Comparison of ENCODE assay signal across 22 cellular contexts in the genomic region with DNA sequence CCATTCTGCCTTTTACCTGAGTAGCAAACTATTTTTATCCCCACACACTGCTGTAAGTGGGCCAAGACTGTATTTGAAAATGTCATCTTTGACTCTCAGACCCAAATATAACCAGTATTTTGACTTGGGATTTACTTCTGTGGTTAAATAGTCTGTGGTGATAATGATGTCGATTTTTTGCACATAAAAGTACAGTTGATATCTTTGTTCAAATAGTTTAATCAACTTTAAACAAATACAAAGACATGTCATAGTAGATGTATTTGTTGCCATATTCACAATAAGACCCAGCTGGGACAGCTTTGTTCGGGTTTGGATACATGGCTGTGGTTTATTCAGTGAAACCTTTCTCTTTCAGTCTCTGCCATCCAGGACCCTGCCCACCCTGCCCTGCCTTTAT. TPM values are rescaled to one million over a fixed set of nuclear protein-coding genes. Genes with fewer than 3 reads are reported as not detected.
DNase-seq lines count a peak whose midpoint lies in the region; ATAC-seq, FAIRE-seq and TF ChIP-seq lines count a peak whose summit lies in the region.
"Had no signal": no experiment of that assay in that cellular context is flagged by ENCODE, and none has a peak within 500 bp of the region (broad histone marks: within the 10 kb centered on the region; RNA-seq: fewer than 3 reads in every experiment).

No MANE protein-coding gene starts in this region.

- H3K4me1 Mint-ChIP-seq in activated CD4-positive, alpha-beta T cell treated with anti-CD3 and anti-CD28 coated beads, Interleukin-2, amount 10 ng/mL, durations not matched to agents 24 days and 14 days = peaks cover 24% of the 10 kb centered on the region
- peaks cover 11% of the 10 kb centered on the region for H3K4me1 Mint-ChIP-seq in HFFc6 (ENCODE audit: low read depth)
- peaks cover 17% of the 10 kb centered on the region for H3K4me1 Mint-ChIP-seq in activated T-helper 1 cell treated with anti-CD3 and anti-CD28 coated beads, Interleukin-12 subunit alpha, Interleukin-12 subunit beta, Interleukin-2, Interleukin-4 antibody, amounts not matched to agents 30 ng/mL and 10 ng/mL and 1 ng/mL, durations not matched to agents 14 hours and 24 hours and 36 hours (ENCODE audit: low read depth)

- TF ChIP-seq RAD21 in GM12878 (IDR thresholded peaks at IDR 0.05; ENCODE audit: insufficient read depth, low read depth, low read length) = no peak

- H3K79me2 ChIP-seq in GM12878 (ENCODE audit: control insufficient read depth, insufficient read depth, low read length) = peaks cover under 1% of the 10 kb centered on the region

- H3K9ac ChIP-seq in GM12878 (ENCODE audit: control insufficient read depth, insufficient read depth, low read length) = no peak overlapping the region

- no peak for TF ChIP-seq CTCF in HFFc6 (IDR thresholded peaks at IDR 0.05)
- TF ChIP-seq CTCF in GM12878 (IDR thresholded peaks at IDR 0.05 in 2 of 3, conservative IDR thresholded peaks at IDR 0.05 in 1 of 3; ENCODE audit: control insufficient read depth in 2 of 3, extremely low read depth in 1 of 3, insufficient read depth in 1 of 3, low read depth in 3 of 3, low read length in 3 of 3) = no peak

- no peak overlapping the region for H3K27ac ChIP-seq in GM12878 (ENCODE audit: control insufficient read depth, insufficient read depth)
- H3K27ac ChIP-seq: BLaER1 treated with 17β-estradiol and CSF1 and Interleukin-3, amounts not matched to agents 10 nM and 100 nM; RWPE1 had no signal

- POLR2A ChIA-PET in GM12878 (lab: Charles Lee) = no interaction called here

- no peak overlapping the region for H3K4me2 ChIP-seq in GM12878 (ENCODE audit: control insufficient read depth, insufficient read depth)
- H3K4me2 ChIP-seq: BLaER1 treated with 17β-estradiol and CSF1 and Interleukin-3, amounts not matched to agents 10 nM and 100 nM had no signal

- no TSS peak for BruUV-seq in GM12878 (replicated peaks; lab: Mats Ljungman, UMichigan)

- no peak for DNase-seq in activated CD4-positive, alpha-beta T cell treated with anti-CD3 and anti-CD28 coated beads, Interleukin-2, amount 10 ng/mL, durations not matched to agents 24 days and 14 days
- no peak for DNase-seq in activated CD4-positive, alpha-beta T cell treated with anti-CD3 and anti-CD28 coated beads for 4 hours
- DNase-seq in HFFc6 = no peak
- DNase-seq in activated T-helper 1 cell treated with anti-CD3 and anti-CD28 coated beads, Interleukin-12 subunit alpha, Interleukin-12 subunit beta, Interleukin-2, Interleukin-4 antibody, amounts not matched to agents 30 ng/mL and 10 ng/mL and 1 ng/mL, durations not matched to agents 14 hours and 24 hours and 36 hours (ENCODE audit: low spot score) = no peak
- DNase-seq in GM12878 (ENCODE audit: low read depth, low spot score) = no peak
- no peak for DNase-seq in NCI-H1417 treated with DMSO at 0.1 percent for 48 hours (lab: John Stamatoyannopoulos, UW)
- DNase-seq in T-helper 2 cell = no peak
- DNase-seq: 8988T; Caco-2; CD4-positive, alpha-beta memory T cell; DMS 273 treated with DMSO at 0.1 percent for 48 hours; DMS79 treated with DMSO at 0.1 percent for 48 hours; H7; NCI-H1092; NCI-H1436 treated with DMSO at 0.1 percent for 48 hours; NCI-H1930; NCI-H69; SHP77 treated with DMSO at 0.1 percent for 48 hours had no signal

- TF ChIP-seq EP300 in GM12878 (IDR thresholded peaks at IDR 0.05; ENCODE audit: borderline replicate concordance in 1 of 2, control insufficient read depth in 1 of 2, low read depth in 2 of 2, low read length in 2 of 2) = no peak

- H3K4me3 ChIP-seq in GM12878 = no peak overlapping the region
- H3K4me3 ChIP-seq: BLaER1 treated with 17β-estradiol and CSF1 and Interleukin-3, amounts not matched to agents 10 nM and 100 nM; K562 had no signal

- no peak overlapping the region for H2AFZ ChIP-seq in GM12878 (ENCODE audit: control insufficient read depth, low read depth, low read length)

- intact Hi-C loops in activated CD4-positive, alpha-beta T cell treated with anti-CD3 and anti-CD28 coated beads, Interleukin-2, amount 10 ng/mL, durations not matched to agents 24 days and 14 days (cut with micrococcal nuclease) = no loop called here
- intact Hi-C loops in activated T-helper 1 cell treated with anti-CD3 and anti-CD28 coated beads, Interleukin-12 subunit alpha, Interleukin-12 subunit beta, Interleukin-2, Interleukin-4 antibody, amounts not matched to agents 30 ng/mL and 10 ng/mL and 1 ng/mL, durations not matched to agents 14 hours and 24 hours and 36 hours (cut with micrococcal nuclease) = no loop called here
- intact Hi-C loops in GM12878 (cut with micrococcal nuclease; ENCODE audit: unreplicated experiment) = no loop called here

- peak overlapping the region; percentile 1 for H3K27ac Mint-ChIP-seq in activated CD4-positive, alpha-beta T cell treated with anti-CD3 and anti-CD28 coated beads, Interleukin-2, amount 10 ng/mL, durations not matched to agents 24 days and 14 days
- peak overlapping the region; percentile 49 for H3K27ac Mint-ChIP-seq in HFFc6
- peak overlapping the region; percentile 26 for H3K27ac Mint-ChIP-seq in activated T-helper 1 cell treated with anti-CD3 and anti-CD28 coated beads, Interleukin-12 subunit alpha, Interleukin-12 subunit beta, Interleukin-2, Interleukin-4 antibody, amounts not matched to agents 30 ng/mL and 10 ng/mL and 1 ng/mL, durations not matched to agents 14 hours and 24 hours and 36 hours

- 78% methylated on average over 2 of the region's 2 CpGs for WGBS in GM12878 (ENCODE audit: insufficient coverage, insufficient replicate concordance, low lambda C conversion rate, missing lambda C conversion rate)

- H3K9me3 Mint-ChIP-seq in activated CD4-positive, alpha-beta T cell treated with anti-CD3 and anti-CD28 coated beads, Interleukin-2, amount 10 ng/mL, durations not matched to agents 24 days and 14 days = no peaks in the 10 kb centered on the region
- H3K9me3 Mint-ChIP-seq in HFFc6 = no peaks in the 10 kb centered on the region
- no peaks in the 10 kb centered on the region for H3K9me3 Mint-ChIP-seq in activated T-helper 1 cell treated with anti-CD3 and anti-CD28 coated beads, Interleukin-12 subunit alpha, Interleukin-12 subunit beta, Interleukin-2, Interleukin-4 antibody, amounts not matched to agents 30 ng/mL and 10 ng/mL and 1 ng/mL, durations not matched to agents 14 hours and 24 hours and 36 hours

- peaks cover 64% of the 10 kb centered on the region for H3K36me3 Mint-ChIP-seq in activated CD4-positive, alpha-beta T cell treated with anti-CD3 and anti-CD28 coated beads, Interleukin-2, amount 10 ng/mL, durations not matched to agents 24 days and 14 days (ENCODE audit: low read depth)
- peaks cover 32% of the 10 kb centered on the region for H3K36me3 Mint-ChIP-seq in HFFc6 (ENCODE audit: low read depth)
- H3K36me3 Mint-ChIP-seq in activated T-helper 1 cell treated with anti-CD3 and anti-CD28 coated beads, Interleukin-12 subunit alpha, Interleukin-12 subunit beta, Interleukin-2, Interleukin-4 antibody, amounts not matched to agents 30 ng/mL and 10 ng/mL and 1 ng/mL, durations not matched to agents 14 hours and 24 hours and 36 hours (ENCODE audit: low read depth) = peaks cover 45% of the 10 kb centered on the region

- no peaks in the 10 kb centered on the region for H3K4me1 ChIP-seq in GM12878 (ENCODE audit: control insufficient read depth, insufficient read depth, low read length)
- H3K4me1 ChIP-seq: BLaER1 treated with 17β-estradiol and CSF1 and Interleukin-3, amounts not matched to agents 10 nM and 100 nM; Caco-2 had no signal

- H4K20me1 ChIP-seq in GM12878 (ENCODE audit: control insufficient read depth, insufficient read depth) = no peaks in the 10 kb centered on the region

- peaks cover 14 to 47% of the 10 kb centered on the region in 2 experiments for H3K36me3 ChIP-seq in GM12878 (ENCODE audit: control insufficient read depth in 2 of 2, insufficient read depth in 2 of 2, low read length in 1 of 2)

- H3K27me3 Mint-ChIP-seq in activated CD4-positive, alpha-beta T cell treated with anti-CD3 and anti-CD28 coated beads, Interleukin-2, amount 10 ng/mL, durations not matched to agents 24 days and 14 days = no peaks in the 10 kb centered on the region
- H3K27me3 Mint-ChIP-seq in HFFc6 (ENCODE audit: insufficient read depth) = no peaks in the 10 kb centered on the region; the same call in 1 of the 2 replicates
- H3K27me3 Mint-ChIP-seq in activated T-helper 1 cell treated with anti-CD3 and anti-CD28 coated beads, Interleukin-12 subunit alpha, Interleukin-12 subunit beta, Interleukin-2, Interleukin-4 antibody, amounts not matched to agents 30 ng/mL and 10 ng/mL and 1 ng/mL, durations not matched to agents 14 hours and 24 hours and 36 hours (ENCODE audit: insufficient read depth) = no peaks in the 10 kb centered on the region
- H3K27me3 Mint-ChIP-seq: CD4-positive, alpha-beta memory T cell had no signal

- no peak for TF ChIP-seq POLR2A in GM12878 (IDR thresholded peaks at IDR 0.05; ENCODE audit: low read depth, low read length)

- no peak for ATAC-seq in GM12878
- no peak for ATAC-seq in GM19452 (IDR thresholded peaks at IDR 0.05; ENCODE audit: unreplicated experiment)
- ATAC-seq: K562 had no signal

- SMC1A ChIA-PET in GM12878 (lab: Charles Lee; ENCODE audit: uncharacterized antibody, unreplicated experiment) = interaction anchor here (0.7 to 1.8 kb wide), 3 partner anchors 14 to 85 kb away, joined by 3 read pairs; no protein-coding TSS in a partner anchor

- in situ Hi-C loops in GM12878 (cut with MboI) = no loop called here

- RAD21 ChIA-PET in GM12878 (lab: Charles Lee; ENCODE audit: unreplicated experiment) = no interaction called here

- no peak overlapping the region for H3K4me3 Mint-ChIP-seq in activated CD4-positive, alpha-beta T cell treated with anti-CD3 and anti-CD28 coated beads, Interleukin-2, amount 10 ng/mL, durations not matched to agents 24 days and 14 days
- H3K4me3 Mint-ChIP-seq in HFFc6 = no peak overlapping the region
- no peak overlapping the region for H3K4me3 Mint-ChIP-seq in activated T-helper 1 cell treated with anti-CD3 and anti-CD28 coated beads, Interleukin-12 subunit alpha, Interleukin-12 subunit beta, Interleukin-2, Interleukin-4 antibody, amounts not matched to agents 30 ng/mL and 10 ng/mL and 1 ng/mL, durations not matched to agents 14 hours and 24 hours and 36 hours
- H3K4me3 Mint-ChIP-seq: CD4-positive, alpha-beta memory T cell had no signal

- FAIRE-seq in GM12878 (lab: Jason Lieb, UNC) = peak; percentile 68
- FAIRE-seq: K562 had no signal

- CTCF ChIA-PET in GM12878 (lab: Yijun Ruan, JAX) = no interaction called here

- H3K27me3 ChIP-seq in GM12878 (replicated peaks in 1 of 2; ENCODE audit: control insufficient read depth in 2 of 2, insufficient read depth in 2 of 2, low read length in 1 of 2) = no peaks in the 10 kb centered on the region
- H3K27me3 ChIP-seq: BLaER1 treated with 17β-estradiol and CSF1 and Interleukin-3, amounts not matched to agents 10 nM and 100 nM had no signal

- no peaks in the 10 kb centered on the region for H3K9me3 ChIP-seq in GM12878 (replicated peaks; ENCODE audit: control insufficient read depth, insufficient read depth, low read length)
- H3K9me3 ChIP-seq: BLaER1 treated with 17β-estradiol and CSF1 and Interleukin-3, amounts not matched to agents 10 nM and 100 nM; Caco-2 had no signal

RNA-seq across cellular contexts. Expression of gene NFX1, which starts 20.4 kb away (rescaled TPM):
- 37.2 and 38.7 TPM in 2 replicates for total RNA-seq in activated CD4-positive, alpha-beta T cell treated with anti-CD3 and anti-CD28 coated beads, Interleukin-2, amount 10 ng/mL, durations not matched to agents 24 days and 14 days
- total RNA-seq in HFFc6 (2021; fragmentation: NEBNext Ultra II Directional; extraction: Animal tissue kit (Norgen Biotek cat#: 25700)) = 10 to 100 TPM; 25.7 to 28.0 (median 27.8) TPM
- total RNA-seq in activated T-helper 1 cell treated with anti-CD3 and anti-CD28 coated beads, Interleukin-12 subunit alpha, Interleukin-12 subunit beta, Interleukin-2, Interleukin-4 antibody, amounts not matched to agents 30 ng/mL and 10 ng/mL and 1 ng/mL, durations not matched to agents 14 hours and 24 hours and 36 hours = 36.2 and 37.6 TPM in 2 replicates
- total RNA-seq in GM12878 (2013; cell fraction: nucleolus; rRNA removed) = 106 and 126 TPM in 2 replicates
- total RNA-seq in GM12878 (2014; rRNA removed) (31.7 and 33.0 TPM in 2 replicates), GM12878 (2014; rRNA removed; fragmentation: Illumina TruSeq; extraction: Trizol) (32.4 and 33.8 TPM in 2 replicates), GM12878 (2021) (32.6 and 37.7 TPM in 2 replicates)
- 25.7 TPM for polyA plus RNA-seq in GM12878 (2011; ENCODE audit: low read depth)
- polyA plus RNA-seq in GM12878 (2011; rRNA removed) (43.6 and 44.2 TPM in 2 replicates), GM12878 (2014; fragmentation: Illumina TruSeq; extraction: Trizol) (44.4 and 46.0 TPM in 2 replicates), GM12878 (2014; fragmentation: Nextera tagmentation; extraction: Ambion mirVana) (10 to 100 TPM; 11.9 to 18.6 TPM), GM12878 (2014; rRNA removed) (33.0 and 34.6 TPM in 2 replicates), GM12878 (2016; fragmentation: Nextera tagmentation; extraction: Ambion mirVana) (10 to 100 TPM; 42.6 to 45.1 TPM)
- 46.4 and 50.9 TPM in 2 replicates for polyA plus RNA-seq in GM12878 (2011; cell fraction: cytosol; rRNA removed)
- polyA plus RNA-seq in GM12878 (2011; cell fraction: nucleus; rRNA removed) = 56.3 and 62.8 TPM in 2 replicates
- polyA plus RNA-seq in GM12878 (2012) = 29.4 and 36.7 TPM in 2 replicates
- 106 and 140 TPM in 2 replicates for polyA minus RNA-seq in GM12878 (2011; rRNA and poly(A)+ RNA removed)
- polyA minus RNA-seq in GM12878 (2011; cell fraction: cytosol; rRNA and poly(A)+ RNA removed) = 19.8 and 30.7 TPM in 2 replicates
- 34.7 and 50.5 TPM in 2 replicates for polyA minus RNA-seq in GM12878 (2011; cell fraction: nucleus; rRNA and poly(A)+ RNA removed)

RNA-seq across cellular contexts. Expression of gene CHMP5, which starts 45.9 kb away (rescaled TPM):
- total RNA-seq in activated CD4-positive, alpha-beta T cell treated with anti-CD3 and anti-CD28 coated beads, Interleukin-2, amount 10 ng/mL, durations not matched to agents 24 days and 14 days = 73.9 and 77.7 TPM in 2 replicates
- 10 to 100 TPM; 75.5 to 90.2 (median 78.8) TPM for total RNA-seq in HFFc6 (2021; fragmentation: NEBNext Ultra II Directional; extraction: Animal tissue kit (Norgen Biotek cat#: 25700))
- total RNA-seq in activated T-helper 1 cell treated with anti-CD3 and anti-CD28 coated beads, Interleukin-12 subunit alpha, Interleukin-12 subunit beta, Interleukin-2, Interleukin-4 antibody, amounts not matched to agents 30 ng/mL and 10 ng/mL and 1 ng/mL, durations not matched to agents 14 hours and 24 hours and 36 hours = 70.7 and 76.7 TPM in 2 replicates
- 27.2 and 29.5 TPM in 2 replicates for total RNA-seq in GM12878 (2013; cell fraction: nucleolus; rRNA removed)
- total RNA-seq in GM12878 (2014; rRNA removed) (40.3 and 55.7 TPM in 2 replicates), GM12878 (2014; rRNA removed; fragmentation: Illumina TruSeq; extraction: Trizol) (68.7 and 75.7 TPM in 2 replicates), GM12878 (2021) (50.6 and 56.7 TPM in 2 replicates)
- polyA plus RNA-seq in GM12878 (2011; ENCODE audit: low read depth) = 56.9 TPM
- polyA plus RNA-seq in GM12878 (2011; rRNA removed) (179 and 312 TPM in 2 replicates), GM12878 (2014; fragmentation: Illumina TruSeq; extraction: Trizol) (79.0 and 91.5 TPM in 2 replicates), GM12878 (2014; fragmentation: Nextera tagmentation; extraction: Ambion mirVana) (100 to 1,000 TPM; 121 to 152 TPM), GM12878 (2014; rRNA removed) (41.8 and 65.1 TPM in 2 replicates), GM12878 (2016; fragmentation: Nextera tagmentation; extraction: Ambion mirVana) (10 to 100 TPM; 78.3 to 83.8 TPM)
- 51.2 and 60.3 TPM in 2 replicates for polyA plus RNA-seq in GM12878 (2011; cell fraction: cytosol; rRNA removed)
- polyA plus RNA-seq in GM12878 (2011; cell fraction: nucleus; rRNA removed) = 56.1 and 66.1 TPM in 2 replicates
- polyA plus RNA-seq in GM12878 (2012) = 63.1 and 86.9 TPM in 2 replicates
- 28.8 and 52.7 TPM in 2 replicates for polyA minus RNA-seq in GM12878 (2011; rRNA and poly(A)+ RNA removed)
- polyA minus RNA-seq in GM12878 (2011; cell fraction: cytosol; rRNA and poly(A)+ RNA removed) = 18.2 and 24.5 TPM in 2 replicates
- polyA minus RNA-seq in GM12878 (2011; cell fraction: nucleus; rRNA and poly(A)+ RNA removed) = 9.8 and 20.5 TPM in 2 replicates

RNA-seq across cellular contexts. Expression of gene BAG1, which starts 46.2 kb away (rescaled TPM):
- 72.4 and 73.6 TPM in 2 replicates for total RNA-seq in activated CD4-positive, alpha-beta T cell treated with anti-CD3 and anti-CD28 coated beads, Interleukin-2, amount 10 ng/mL, durations not matched to agents 24 days and 14 days
- 10 to 100 TPM; 22.5 to 31.3 (median 27.6) TPM for total RNA-seq in HFFc6 (2021; fragmentation: NEBNext Ultra II Directional; extraction: Animal tissue kit (Norgen Biotek cat#: 25700))
- total RNA-seq in activated T-helper 1 cell treated with anti-CD3 and anti-CD28 coated beads, Interleukin-12 subunit alpha, Interleukin-12 subunit beta, Interleukin-2, Interleukin-4 antibody, amounts not matched to agents 30 ng/mL and 10 ng/mL and 1 ng/mL, durations not matched to agents 14 hours and 24 hours and 36 hours = 75.0 and 78.2 TPM in 2 replicates
- 43.3 and 52.7 TPM in 2 replicates for total RNA-seq in GM12878 (2013; cell fraction: nucleolus; rRNA removed)
- total RNA-seq in GM12878 (2014; rRNA removed) (46.3 and 50.0 TPM in 2 replicates), GM12878 (2014; rRNA removed; fragmentation: Illumina TruSeq; extraction: Trizol) (67.9 and 72.1 TPM in 2 replicates), GM12878 (2021) (120 and 121 TPM in 2 replicates)
- polyA plus RNA-seq in GM12878 (2011; ENCODE audit: low read depth) = 56.0 TPM
- polyA plus RNA-seq in GM12878 (2011; rRNA removed) (43.9 and 54.3 TPM in 2 replicates), GM12878 (2014; fragmentation: Illumina TruSeq; extraction: Trizol) (60.8 and 65.6 TPM in 2 replicates), GM12878 (2014; fragmentation: Nextera tagmentation; extraction: Ambion mirVana) (10 to 100 TPM; 11.6 to 43.8 TPM), GM12878 (2014; rRNA removed) (107 and 115 TPM in 2 replicates), GM12878 (2016; fragmentation: Nextera tagmentation; extraction: Ambion mirVana) (100 to 1,000 TPM; 120 to 135 TPM)
- 28.7 and 38.7 TPM in 2 replicates for polyA plus RNA-seq in GM12878 (2011; cell fraction: cytosol; rRNA removed)
- polyA plus RNA-seq in GM12878 (2011; cell fraction: nucleus; rRNA removed) = 28.4 and 37.7 TPM in 2 replicates
- polyA plus RNA-seq in GM12878 (2012) = 51.5 and 53.4 TPM in 2 replicates
- polyA minus RNA-seq in GM12878 (2011; rRNA and poly(A)+ RNA removed) = 24.5 and 25.2 TPM in 2 replicates
- polyA minus RNA-seq in GM12878 (2011; cell fraction: cytosol; rRNA and poly(A)+ RNA removed) = 11.5 and 14.2 TPM in 2 replicates
- polyA minus RNA-seq in GM12878 (2011; cell fraction: nucleus; rRNA and poly(A)+ RNA removed) = 27.7 and 54.5 TPM in 2 replicates
